ENCODE assay signal across 26 cellular contexts in the genomic region with DNA sequence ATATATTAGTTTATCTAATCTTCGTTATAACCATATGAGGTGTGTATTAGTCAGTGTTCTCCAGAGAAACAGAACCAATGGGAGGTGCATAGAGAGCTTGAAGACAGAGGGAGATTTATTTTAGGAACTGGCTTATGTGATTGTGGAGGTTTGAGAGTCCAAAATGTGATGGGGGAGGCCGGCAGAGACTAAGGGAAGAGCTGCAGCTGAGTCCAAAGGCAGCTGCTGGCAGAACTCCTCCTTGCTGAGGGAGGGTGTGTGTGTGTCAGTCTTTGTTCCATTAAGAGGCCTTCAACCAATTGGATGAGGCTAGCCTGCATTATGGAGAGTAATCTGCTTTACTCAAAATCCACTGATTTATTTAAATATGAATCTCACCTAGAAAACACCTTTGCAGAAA.
DNase-seq lines count a peak whose midpoint lies in the region; ATAC-seq lines count a peak whose summit lies in the region.
"Had no signal": no experiment of that assay in that cellular context is flagged by ENCODE, and none has a peak within 500 bp of the region (broad histone marks: within the 10 kb centered on the region; RNA-seq: fewer than 3 reads in every experiment).

No MANE protein-coding gene starts in this region.

- H3K27ac Mint-ChIP-seq in CD4-positive, CD25-positive, alpha-beta regulatory T cell: peak overlapping the region; percentile 15 to 65 (median 33)
- peak overlapping the region; percentile 68 for H3K27ac Mint-ChIP-seq in T-helper 17 cell
- H3K27ac Mint-ChIP-seq: T-helper 1 cell treated with Interleukin-12 subunit alpha and Interleukin-12 subunit beta and Interleukin-4 antibody, amounts not matched to agents 30 μg/mL and 1 μg/mL, for 36 hours had no signal

- no peaks in the 10 kb centered on the region for H3K27me3 ChIP-seq in CD4-positive, CD25-positive, alpha-beta regulatory T cell (ENCODE audit: control insufficient read depth, insufficient read depth, low read length)
- H3K27me3 ChIP-seq: right atrium auricular region had no signal

- peaks cover 8% of the 10 kb centered on the region for H3K27me3 Mint-ChIP-seq in CD4-positive, CD25-positive, alpha-beta regulatory T cell
- no peaks in the 10 kb centered on the region for H3K27me3 Mint-ChIP-seq in T-helper 17 cell

- ATAC-seq in CD4-positive, CD25-positive, alpha-beta regulatory T cell (ENCODE audit: low read depth in 2 of 2): no peak
- ATAC-seq in T-helper 17 cell (no peak), left ventricle myocardium superior (no peak), GM21529 (IDR thresholded peaks at IDR 0.05; ENCODE audit: unreplicated experiment) (no peak)
- ATAC-seq: heart right ventricle; left lobe of liver; mucosa of descending colon; stimulated activated naive CD8-positive, alpha-beta T cell treated with anti-CD3 and anti-CD28 coated beads, Interleukin-15, Interleukin-2, amounts not matched to agents 100 U/mL and 50 U/mL, for 24 hours had no signal

- DNase-seq in CD4-positive, CD25-positive, alpha-beta regulatory T cell: no peak
- DNase-seq in T-helper 17 cell (no peak), globus pallidus (ENCODE audit: low spot score) (peak; percentile 86), occipital lobe (lab: John Stamatoyannopoulos, UW) (peak; percentile 72), left ventricle myocardium superior (no peak), NCI-H2196 treated with DMSO at 0.1 percent for 48 hours (lab: John Stamatoyannopoulos, UW; ENCODE audit: unreplicated experiment) (no peak)
- DNase-seq in stimulated activated CD4-positive, alpha-beta T cell treated with anti-CD3 and anti-CD28 coated beads, Interleukin-4, amount 100 ng/mL, for 4 hours: no peak
- DNase-seq: activated CD4-positive, alpha-beta T cell treated with anti-CD3 and anti-CD28 coated beads, Interleukin-2, amount 50 U/mL, for 48 hours; activated effector memory CD4-positive, alpha-beta T cell treated with anti-CD3 and anti-CD28 coated beads, Interleukin-2, amount 50 U/mL, for 16 hours; activated T-cell treated with anti-CD3 and anti-CD28 coated beads for 4 hours; GOT3; heart right ventricle; mucosa of descending colon; NCI-H1105 treated with DMSO at 0.1 percent for 48 hours; NCI-H2081 treated with DMSO at 0.1 percent for 48 hours; NCI-H446 treated with DMSO at 0.1 percent for 48 hours; stimulated activated CD4-positive, alpha-beta T cell treated with anti-CD3 and anti-CD28 coated beads, Interleukin-4, amount 100 ng/mL, for 24 hours; stimulated activated naive CD8-positive, alpha-beta T cell treated with anti-CD3 and anti-CD28 coated beads, Interleukin-15, Interleukin-2, amounts not matched to agents 100 U/mL and 50 U/mL, for 24 hours; trophoblast cell; WERI-Rb-1 had no signal

- H3K27ac ChIP-seq in CD4-positive, CD25-positive, alpha-beta regulatory T cell (ENCODE audit: insufficient read depth, low read length, poor library complexity, severe bottlenecking): no peak overlapping the region
- H3K27ac ChIP-seq: BLaER1, coronary artery, heart right ventricle, right atrium auricular region, WERI-Rb-1 had no signal

- H3K9me3 ChIP-seq in CD4-positive, CD25-positive, alpha-beta regulatory T cell (ENCODE audit: control insufficient read depth in 2 of 2, low read length in 2 of 2): no peaks in the 10 kb centered on the region
- H3K9me3 ChIP-seq in T-helper 17 cell (ENCODE audit: control insufficient read depth, low read length, poor library complexity, severe bottlenecking): no peaks in the 10 kb centered on the region
- H3K9me3 ChIP-seq: BLaER1, heart right ventricle, mucosa of descending colon, right atrium auricular region had no signal

- no peaks in the 10 kb centered on the region for H3K9me3 Mint-ChIP-seq in CD4-positive, CD25-positive, alpha-beta regulatory T cell
- H3K9me3 Mint-ChIP-seq: T-helper 1 cell treated with Interleukin-12 subunit alpha and Interleukin-12 subunit beta and Interleukin-4 antibody, amounts not matched to agents 30 μg/mL and 1 μg/mL, for 36 hours had no signal

- peaks cover 29% of the 10 kb centered on the region for H3K4me1 ChIP-seq in CD4-positive, CD25-positive, alpha-beta regulatory T cell (ENCODE audit: control insufficient read depth, insufficient read depth, low read length, poor library complexity, severe bottlenecking)

- no peaks in the 10 kb centered on the region for H3K36me3 ChIP-seq in CD4-positive, CD25-positive, alpha-beta regulatory T cell (ENCODE audit: control insufficient read depth, insufficient read depth, low read length)
- H3K36me3 ChIP-seq: heart right ventricle, right atrium auricular region, WERI-Rb-1 had no signal

- no peak overlapping the region for H3K4me3 ChIP-seq in CD4-positive, CD25-positive, alpha-beta regulatory T cell (ENCODE audit: low read depth, low read length)
- H3K4me3 ChIP-seq: BLaER1, coronary artery, heart right ventricle, mucosa of descending colon, right atrium auricular region had no signal

- H3K4me3 Mint-ChIP-seq in CD4-positive, CD25-positive, alpha-beta regulatory T cell: peak overlapping the region in 2 of 4 donors; percentile 34 to 72
- H3K4me3 Mint-ChIP-seq in T-helper 17 cell: no peak overlapping the region
- H3K4me3 Mint-ChIP-seq: T-helper 1 cell treated with Interleukin-12 subunit alpha and Interleukin-12 subunit beta and Interleukin-4 antibody, amounts not matched to agents 30 μg/mL and 1 μg/mL, for 36 hours had no signal

- H3K36me3 Mint-ChIP-seq in CD4-positive, CD25-positive, alpha-beta regulatory T cell: no peaks in the 10 kb centered on the region
- no peaks in the 10 kb centered on the region for H3K36me3 Mint-ChIP-seq in T-helper 17 cell (ENCODE audit: low read depth)

- H3K4me1 Mint-ChIP-seq in CD4-positive, CD25-positive, alpha-beta regulatory T cell: peaks cover 0 to 27% (median 16%) of the 10 kb centered on the region in 4 donors
- H3K4me1 Mint-ChIP-seq in T-helper 17 cell: peaks cover 32% of the 10 kb centered on the region

- intact Hi-C loops in left ventricle myocardium superior (cut with micrococcal nuclease): no loop called here

Comparison
In these comparisons a context has a peak if more than half of its experiments do, and no peak if none do; other contexts are left out.
1. DNase-seq: peak in globus pallidus (single experiment) and occipital lobe (single experiment); none in CD4-positive, CD25-positive, alpha-beta regulatory T cell (0 of 3), T-helper 17 cell (0 of 3), left ventricle myocardium superior (single experiment), stimulated activated CD4-positive, alpha-beta T cell treated with anti-CD3 and anti-CD28 coated beads, Interleukin-4, amount 100 ng/mL, for 4 hours (0 of 2) and NCI-H2196 treated with DMSO at 0.1 percent for 48 hours (single experiment).